ENCODE assay signal across 29 cellular contexts in genomic region chr17:49578963-49579500, GRCh38.
"Had no signal": no experiment of that assay in that cellular context is flagged by ENCODE, and none has a peak within 500 bp of the region (broad histone marks: within the 10 kb centered on the region; RNA-seq: fewer than 3 reads in every experiment).

No MANE protein-coding gene starts in this region.

- H3K27ac Mint-ChIP-seq: activated CD8-positive, alpha-beta T cell treated with anti-CD3 and anti-CD28 coated beads, Interleukin-2, amount 10 ng/mL, durations not matched to agents 7 days and 5 days; activated naive CD4-positive, alpha-beta T cell treated with anti-CD3 and anti-CD28 coated beads, Interleukin-2, amount 50 U/mL, for 72 hours; activated naive CD8-positive, alpha-beta T cell treated with anti-CD3 and anti-CD28 coated beads, Interleukin-2, amount 50 U/mL, for 24 hours; T-helper 17 cell; WTC11 had no signal

- ATAC-seq: activated CD8-positive, alpha-beta T cell treated with anti-CD3 and anti-CD28 coated beads, Interleukin-2, amount 10 ng/mL, durations not matched to agents 7 days and 5 days; activated naive CD8-positive, alpha-beta T cell treated with anti-CD3 and anti-CD28 coated beads, Interleukin-2, amount 50 U/mL, for 24 hours; Panc1; T-helper 17 cell; WTC11 had no signal

- DNase-seq: activated CD4-positive, alpha-beta T cell treated with anti-CD3 and anti-CD28 coated beads for 48 hours; activated CD4-positive, alpha-beta T cell treated with anti-CD3 and anti-CD28 coated beads, Interleukin-2, amount 50 U/mL, for 4 hours; activated CD4-positive, CD25-positive, alpha-beta regulatory T cell treated with anti-CD3 and anti-CD28 coated beads, Interleukin-2, amount 50 U/mL, for 72 hours; activated CD8-positive, alpha-beta memory T cell treated with anti-CD3 and anti-CD28 coated beads, Interleukin-2, amount 50 U/mL, for 48 hours; activated CD8-positive, alpha-beta T cell treated with anti-CD3 and anti-CD28 coated beads, Interleukin-2, amount 10 ng/mL, durations not matched to agents 7 days and 5 days; activated naive CD8-positive, alpha-beta T cell treated with anti-CD3 and anti-CD28 coated beads, Interleukin-2, amount 50 U/mL, for 24 hours; activated T-cell treated with anti-CD3 and anti-CD28 coated beads, Interleukin-2, amount 50 U/mL, for 1 hour; amniotic stem cell; cerebellar nuclear complex; KG1; NCI-H1092; NCI-H1417; NCI-H1694; NCI-H2029; NCI-H2107; NCI-H2171 treated with DMSO at 0.1 percent for 48 hours; NCI-H226; NCI-H510A; NCI-H69; NK-92 treated with Interleukin-12 subunit alpha and Interleukin-12 subunit beta, amount 100 ng/mL, for 24 hours; OCI-M1; Right ventricle myocardium superior; RPMI8226; SJCRH30; T-helper 17 cell; T-helper 9 cell had no signal

- H3K9me3 Mint-ChIP-seq: activated naive CD4-positive, alpha-beta T cell treated with anti-CD3 and anti-CD28 coated beads, Interleukin-2, amount 50 U/mL, for 72 hours; activated naive CD8-positive, alpha-beta T cell treated with anti-CD3 and anti-CD28 coated beads, Interleukin-2, amount 50 U/mL, for 24 hours; WTC11 had no signal

- H3K4me3 ChIP-seq: SJCRH30 had no signal

- H3K4me3 Mint-ChIP-seq: activated CD8-positive, alpha-beta T cell treated with anti-CD3 and anti-CD28 coated beads, Interleukin-2, amount 10 ng/mL, durations not matched to agents 7 days and 5 days; activated naive CD8-positive, alpha-beta T cell treated with anti-CD3 and anti-CD28 coated beads, Interleukin-2, amount 50 U/mL, for 24 hours; T-helper 17 cell; WTC11 had no signal

- H3K27ac ChIP-seq: SJCRH30 had no signal

- H3K36me3 Mint-ChIP-seq: activated naive CD4-positive, alpha-beta T cell treated with anti-CD3 and anti-CD28 coated beads, Interleukin-2, amount 50 U/mL, for 72 hours; WTC11 had no signal
